ENCODE assay signal across 11 cellular contexts in genomic region chr2:100214265-100214961, GRCh38.
DNase-seq lines count a peak whose midpoint lies in the region; ATAC-seq and TF ChIP-seq lines count a peak whose summit lies in the region.
"Had no signal": no experiment of that assay in that cellular context is flagged by ENCODE, and none has a peak within 500 bp of the region (broad histone marks: within the 10 kb centered on the region; RNA-seq: fewer than 3 reads in every experiment).

No MANE protein-coding gene starts in this region.

- no peaks in the 10 kb centered on the region for H3K27me3 ChIP-seq in prostate gland (replicated peaks; ENCODE audit: insufficient read depth)
- H3K27me3 ChIP-seq: suprapubic skin had no signal

- in situ Hi-C loops in ACHN (cut with HindIII; ENCODE audit: low pct_ligation_motif_present, low pct_unique_long_range_greater_than_20kb, low sequenced_read_pairs), result no loop called here

- peaks cover 5% of the 10 kb centered on the region for H3K4me1 ChIP-seq in prostate gland (replicated peaks)
- H3K4me1 ChIP-seq: parathyroid adenoma had no signal

- 24% methylated on average over 9 of the region's 9 CpGs for WGBS in prostate gland

- peak; percentile 64 for DNase-seq in DMS 273 (lab: John Stamatoyannopoulos, UW; ENCODE audit: unreplicated experiment)
- DNase-seq in NOMO-1 treated with DMSO at 0.1 percent for 48 hours (lab: John Stamatoyannopoulos, UW; ENCODE audit: unreplicated experiment), result peak; percentile 89
- peak; percentile 64 for DNase-seq in fibroblast of villous mesenchyme (ENCODE audit: low read depth)
- DNase-seq in prostate gland (ENCODE audit: low spot score), result no peak
- no peak for DNase-seq in NCI-H524 (lab: John Stamatoyannopoulos, UW)
- no peak for DNase-seq in ACHN
- DNase-seq: lower lobe of right lung had no signal

- no peak overlapping the region for H3K4me3 ChIP-seq in fibroblast of villous mesenchyme (ENCODE audit: low read depth, low read length)
- no peak overlapping the region for H3K4me3 ChIP-seq in prostate gland
- H3K4me3 ChIP-seq: lower lobe of right lung, suprapubic skin had no signal

- TF ChIP-seq CTCF in fibroblast of villous mesenchyme (IDR thresholded peaks at IDR 0.05; ENCODE audit: insufficient read depth, low read depth, low read length) (no peak), prostate gland (IDR thresholded peaks at IDR 0.05) (no peak)

- intact Hi-C loops in prostate gland (cut with DNase I), result loop anchor here (5.0 kb wide), 2 partner anchors 107 to 557 kb away; no protein-coding TSS in a partner anchor

- TF ChIP-seq POLR2A in prostate gland (IDR thresholded peaks at IDR 0.05), result no peak

- peak overlapping the region; percentile 28 to 44 for H3K27ac ChIP-seq in prostate gland
- H3K27ac ChIP-seq: lower lobe of right lung, parathyroid adenoma, suprapubic skin had no signal

- H3K36me3 ChIP-seq in prostate gland, result no peaks in the 10 kb centered on the region
- H3K36me3 ChIP-seq: lower lobe of right lung, suprapubic skin had no signal

- ATAC-seq in GM19463 (IDR thresholded peaks at IDR 0.05; ENCODE audit: unreplicated experiment), result no peak
- ATAC-seq in HG03135 (IDR thresholded peaks at IDR 0.05; ENCODE audit: unreplicated experiment), result no peak

- no peaks in the 10 kb centered on the region for H3K9me3 ChIP-seq in prostate gland
- H3K9me3 ChIP-seq: lower lobe of right lung, suprapubic skin had no signal

Comparison
In these comparisons a context has a peak if more than half of its experiments do, and no peak if none do; other contexts are left out.
1. DNase-seq: peak in DMS 273 (single experiment), NOMO-1 treated with DMSO at 0.1 percent for 48 hours (single experiment) and fibroblast of villous mesenchyme (single experiment); none in prostate gland (single experiment), NCI-H524 (0 of 2) and ACHN (single experiment).